Comparison of ENCODE assay signal across 27 cellular contexts in genomic region chr22:39802682-39803081, GRCh38.
"Had no signal": no experiment of that assay in that cellular context is flagged by ENCODE, and none has a peak within 500 bp of the region (broad histone marks: within the 10 kb centered on the region; RNA-seq: fewer than 3 reads in every experiment).

No MANE protein-coding gene starts in this region.

- H3K79me2 ChIP-seq: parathyroid adenoma had no signal

- H3K27ac ChIP-seq: neutrophil, ovary, parathyroid adenoma, psoas muscle, skin epidermis, stomach, thoracic aorta, thyroid gland, tibial nerve, upper lobe of left lung, vagina had no signal

- H3K4me1 ChIP-seq: parathyroid adenoma, psoas muscle, thyroid gland, tibial nerve, upper lobe of left lung, vagina had no signal

- H3K4me3 ChIP-seq: ovary, psoas muscle, skin epidermis, stomach, thoracic aorta, thyroid gland, tibial nerve, upper lobe of left lung, vagina had no signal

- DNase-seq: naive thymus-derived CD8-positive, alpha-beta T cell; nephron progenitor cell; nucleus accumbens; ovary; posterior cingulate gyrus; psoas muscle; right cardiac atrium; stimulated activated CD4-positive, alpha-beta T cell treated with anti-CD3 and anti-CD28 coated beads, Interleukin-15, amount 100 ng/mL, for 24 hours; stimulated activated CD4-positive, alpha-beta T cell treated with anti-CD3 and anti-CD28 coated beads, Interleukin-2, amount 100 ng/mL, for 24 hours; stimulated activated CD4-positive, alpha-beta T cell treated with anti-CD3 and anti-CD28 coated beads, Interleukin-2, amount 100 ng/mL, for 48 hours; stimulated activated CD4-positive, alpha-beta T cell treated with anti-CD3 and anti-CD28 coated beads, Interleukin-4, amount 100 ng/mL, for 24 hours; stimulated activated naive B cell treated with anti-CD40 and anti-IgM and Interleukin-4, amounts not matched to agents 10 μg/mL and 1 μg/mL and 100 μg/mL, for 72 hours; stimulated activated naive CD4-positive, alpha-beta T cell treated with Interleukin-2 at 50 U/mL for 16 hours; stomach; thyroid gland; trophoblast cell; upper lobe of left lung had no signal

- ATAC-seq: naive thymus-derived CD8-positive, alpha-beta T cell; natural killer cell treated with Interleukin-12 subunit alpha and Interleukin-12 subunit beta and Interleukin-15 and Interleukin-18, amount 100 ng/mL, for 72 hours; psoas muscle; right cardiac atrium; sciatic nerve; stimulated activated effector memory CD8-positive, alpha-beta T cell treated with anti-CD3 and anti-CD28 coated beads, Interleukin-12 subunit alpha, Interleukin-12 subunit beta, amount 100 ng/mL, for 72 hours; stimulated activated naive B cell treated with anti-CD40 and anti-IgM and Interleukin-4, amounts not matched to agents 10 μg/mL and 1 μg/mL and 100 μg/mL, for 72 hours had no signal

- H2AFZ ChIP-seq: parathyroid adenoma had no signal

- H3K36me3 ChIP-seq: neutrophil, ovary, stomach, thoracic aorta, thyroid gland, upper lobe of left lung, vagina had no signal

- H3K27me3 ChIP-seq: ovary, thyroid gland, tibial nerve, upper lobe of left lung, vagina had no signal

- H3K9me3 ChIP-seq: thyroid gland had no signal

- FAIRE-seq: urothelium cell line had no signal
